Comparison of ENCODE assay signal across 8 cellular contexts in the genomic region with DNA sequence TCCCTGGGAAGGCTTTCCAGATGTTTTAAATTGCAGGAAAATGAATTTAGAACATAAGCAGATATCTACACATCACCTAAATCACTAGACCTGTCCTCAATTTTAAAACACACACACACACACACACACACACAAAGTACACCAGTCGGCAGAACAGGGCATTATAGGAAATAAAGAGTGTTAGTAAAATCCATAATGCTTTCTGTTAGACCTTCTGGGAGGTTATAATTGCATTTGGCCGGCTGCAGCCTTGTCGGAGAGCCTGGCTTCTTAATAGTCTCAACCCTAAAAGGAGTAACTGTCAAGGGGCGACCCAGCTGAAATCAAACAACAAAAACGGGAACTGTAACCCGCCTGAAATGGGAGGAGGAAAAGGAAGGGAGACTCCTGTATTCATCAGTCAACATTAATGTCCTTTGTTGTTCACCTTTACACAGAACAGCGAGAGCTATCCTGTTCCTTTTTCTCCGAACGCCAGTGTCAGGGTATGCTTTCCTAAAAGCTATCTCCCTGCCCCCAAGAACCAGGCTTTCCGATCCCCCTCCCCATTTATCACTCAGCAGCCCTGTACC. TPM values are rescaled to one million over a fixed set of nuclear protein-coding genes. Genes with fewer than 3 reads are reported as not detected.
DNase-seq lines count a peak whose midpoint lies in the region; ATAC-seq and TF ChIP-seq lines count a peak whose summit lies in the region.

No MANE protein-coding gene starts in this region.

- peak overlapping the region; percentile 97 for H3K4me3 Mint-ChIP-seq in Caco-2 (ENCODE audit: unreplicated experiment)
- peak overlapping the region; percentile 88 to 97 (median 94) for H3K4me3 Mint-ChIP-seq in IgD-negative memory B cell

- H4K20me1 ChIP-seq in osteoblast (ENCODE audit: insufficient read depth, low read length): no peaks in the 10 kb centered on the region

- peaks cover 13% of the 10 kb centered on the region for H3K27me3 Mint-ChIP-seq in Caco-2 (ENCODE audit: insufficient read depth, unreplicated experiment)
- H3K27me3 Mint-ChIP-seq in IgD-negative memory B cell: peaks cover 31% of the 10 kb centered on the region

- H3K9me3 Mint-ChIP-seq in Caco-2 (ENCODE audit: unreplicated experiment) (no peaks in the 10 kb centered on the region), IgD-negative memory B cell (no peaks in the 10 kb centered on the region)

- H3K79me2 ChIP-seq in osteoblast (ENCODE audit: insufficient read depth, low read length): peaks cover 82% of the 10 kb centered on the region

- H3K4me1 Mint-ChIP-seq in Caco-2 (ENCODE audit: low read depth, unreplicated experiment) (peaks cover 10% of the 10 kb centered on the region), IgD-negative memory B cell (peaks cover 21 to 27% (median 21%) of the 10 kb centered on the region in 3 donors)

- CTCF ChIA-PET in Caco-2 (lab: Charles Lee): no interaction called here

- DNase-seq in Caco-2 (no peak), UCSD-AML1 (lab: John Stamatoyannopoulos, UW; ENCODE audit: unreplicated experiment) (peak; percentile 7), fibroblast of mammary gland (ENCODE audit: low read depth) (no peak), osteoblast (ENCODE audit: insufficient read length, low spot score, missing footprints) (no peak), occipital lobe (lab: John Stamatoyannopoulos, UW) (no peak)

- intact Hi-C loops in Caco-2 (cut with micrococcal nuclease; ENCODE audit: unreplicated experiment): loop anchor here (5.0 kb wide), 2 partner anchors 43 to 148 kb away; no protein-coding TSS in a partner anchor

- H3K27ac Mint-ChIP-seq in Caco-2 (ENCODE audit: unreplicated experiment) (peak overlapping the region; percentile 37), IgD-negative memory B cell (peak overlapping the region in 2 of 3 donors; percentile 87 to 91)

- TF ChIP-seq CTCF in Caco-2 (IDR thresholded peaks at IDR 0.05; ENCODE audit: insufficient read depth in 1 of 2, low read depth in 1 of 2, low read length in 1 of 2, severe bottlenecking in 1 of 2, unreplicated experiment in 1 of 2) (no peak), fibroblast of mammary gland (conservative IDR thresholded peaks at IDR 0.05; ENCODE audit: control insufficient read depth, insufficient read depth, low read depth, low read length) (no peak), osteoblast (IDR thresholded peaks at IDR 0.05; ENCODE audit: extremely low read depth, low read depth, low read length) (no peak)

- TSS peak; percentile 34 for BruUV-seq in Caco-2 (replicated peaks; lab: Mats Ljungman, UMichigan)

- H3K27me3 ChIP-seq in Caco-2 (replicated peaks; ENCODE audit: control insufficient read depth, insufficient read depth, low read length) (no peaks in the 10 kb centered on the region), osteoblast (ENCODE audit: insufficient read depth, low read length) (no peaks in the 10 kb centered on the region)

- peak overlapping the region; percentile 82 for H3K4me2 ChIP-seq in osteoblast (ENCODE audit: insufficient read depth, low read length)

- H3K27ac ChIP-seq in osteoblast (ENCODE audit: low read depth, low read length): peak overlapping the region; percentile 83

- no peak for ATAC-seq in GM18907 (IDR thresholded peaks at IDR 0.05; ENCODE audit: unreplicated experiment)
- ATAC-seq in HG03097 (IDR thresholded peaks at IDR 0.05; ENCODE audit: low FRiP score, unreplicated experiment): no peak

- H3K4me3 ChIP-seq in Caco-2 (ENCODE audit: low read depth, low read length): peak overlapping the region; percentile 91
- H3K4me3 ChIP-seq in fibroblast of mammary gland (ENCODE audit: control insufficient read depth, low read depth, low read length): peak overlapping the region; percentile 97
- H3K4me3 ChIP-seq in osteoblast (ENCODE audit: insufficient read depth, low read length): peak overlapping the region; percentile 100

- H2AFZ ChIP-seq in osteoblast (ENCODE audit: low read length): peak overlapping the region; percentile 99

- H3K4me1 ChIP-seq in Caco-2: no peaks in the 10 kb centered on the region
- peaks cover 16% of the 10 kb centered on the region for H3K4me1 ChIP-seq in osteoblast (ENCODE audit: insufficient read depth, low read length)

- POLR2A ChIA-PET in Caco-2 (lab: Charles Lee): interaction anchor here (1.3 kb wide), 1 partner anchor 246 kb away, joined by 8 read pairs; a partner anchor contains a TSS

- H3K36me3 ChIP-seq in Caco-2 (ENCODE audit: control insufficient read depth, insufficient read depth, low read length) (no peaks in the 10 kb centered on the region), osteoblast (ENCODE audit: insufficient read depth, low read length) (no peaks in the 10 kb centered on the region)

- H3K36me3 Mint-ChIP-seq in Caco-2 (ENCODE audit: insufficient read depth, unreplicated experiment) (peaks cover 16% of the 10 kb centered on the region), IgD-negative memory B cell (no peaks in the 10 kb centered on the region)

- H3K9me3 ChIP-seq in Caco-2: no peaks in the 10 kb centered on the region
- no peaks in the 10 kb centered on the region for H3K9me3 ChIP-seq in osteoblast (ENCODE audit: low read depth, low read length)

RNA-seq across cellular contexts. Expression of a gene that starts 1.3 kb away (rescaled TPM):
- total RNA-seq in Caco-2 (2022) (2.0 and 2.7 TPM in 2 replicates), osteoblast (31.5 and 31.8 TPM in 2 replicates), occipital lobe (109 TPM)
- not detected for polyA plus RNA-seq in IgD-negative memory B cell

RNA-seq across cellular contexts. Expression of a gene that starts 1.6 kb away (rescaled TPM):
- total RNA-seq in Caco-2 (2022) (22.8 and 23.2 TPM in 2 replicates), osteoblast (58.6 and 69.8 TPM in 2 replicates), occipital lobe (77.0 TPM)
- 16.5 TPM for polyA plus RNA-seq in IgD-negative memory B cell
